8 cellular contexts compared by ENCODE assay signal in genomic region chr6:13614926-13615801, GRCh38. TPM values are rescaled to one million over a fixed set of nuclear protein-coding genes. Genes with fewer than 3 reads are reported as not detected.
DNase-seq lines count a peak whose midpoint lies in the region; ATAC-seq and TF ChIP-seq lines count a peak whose summit lies in the region.

Gene NOL7, plus strand, starts transcription at chr6:13615335. Its CDS starts 24 bp downstream, at chr6:13615359.

- ATAC-seq in HG02588 (IDR thresholded peaks at IDR 0.05; ENCODE audit: unreplicated experiment): peak; percentile 90
- peak; percentile 92 for ATAC-seq in SK-N-SH treated with all-trans-retinoic acid at 6 μM for 48 hours
- peak; percentile 93 to 94 for ATAC-seq in activated naive CD4-positive, alpha-beta T cell treated with anti-CD3 and anti-CD28 coated beads, Interleukin-2, amount 50 U/mL, for 72 hours
- peak; percentile 87 for ATAC-seq in thoracic aorta (ENCODE audit: insufficient number of reproducible peaks, low FRiP score, low read depth)

- H3K4me2 ChIP-seq in osteoblast (ENCODE audit: insufficient read depth, low read length): peak within 1 kb of the TSS; percentile 81

- H3K4me3 ChIP-seq in osteoblast (ENCODE audit: insufficient read depth, low read length) (peak within 1 kb of the TSS; percentile 99), thoracic aorta (peak within 1 kb of the TSS; percentile 88)

- peak; percentile 93 for TF ChIP-seq CTCF in osteoblast (IDR thresholded peaks at IDR 0.05; ENCODE audit: extremely low read depth, low read depth, low read length)
- peak; percentile 75 for TF ChIP-seq CTCF in thoracic aorta (IDR thresholded peaks at IDR 0.05)

- H4K20me1 ChIP-seq in osteoblast (ENCODE audit: insufficient read depth, low read length): peaks cover 14% of the 10 kb centered on the region

- peaks cover 30 to 38% of the 10 kb centered on the region in 2 donors for H3K36me3 Mint-ChIP-seq in activated naive CD4-positive, alpha-beta T cell treated with anti-CD3 and anti-CD28 coated beads, Interleukin-2, amount 50 U/mL, for 72 hours

- H3K27ac ChIP-seq in osteoblast (ENCODE audit: low read depth, low read length): peak within 1 kb of the TSS; percentile 98
- H3K27ac ChIP-seq in thoracic aorta: peak within 1 kb of the TSS; percentile 92 to 98

- H3K27me3 ChIP-seq in osteoblast (ENCODE audit: insufficient read depth, low read length) (no peaks in the 10 kb centered on the region), thoracic aorta (replicated peaks; ENCODE audit: insufficient read depth) (no peaks in the 10 kb centered on the region)

- H3K36me3 ChIP-seq in osteoblast (ENCODE audit: insufficient read depth, low read length) (peaks cover 34% of the 10 kb centered on the region), thoracic aorta (peaks cover 20% of the 10 kb centered on the region)

- DNase-seq in NCI-H1092 (lab: John Stamatoyannopoulos, UW): peak; percentile 87
- DNase-seq in activated naive CD4-positive, alpha-beta T cell treated with anti-CD3 and anti-CD28 coated beads, Interleukin-2, amount 50 U/mL, for 72 hours (ENCODE audit: low spot score in 2 of 2): peak; percentile 98 to 99
- DNase-seq in glomerular visceral epithelial cell (ENCODE audit: extremely low spot score): peak; percentile 98
- DNase-seq in osteoblast (ENCODE audit: insufficient read length, low spot score, missing footprints): peak; percentile 96
- peak; percentile 90 for DNase-seq in thoracic aorta (ENCODE audit: low spot score)

- H3K9me3 ChIP-seq in osteoblast (ENCODE audit: low read depth, low read length) (no peaks in the 10 kb centered on the region), thoracic aorta (no peaks in the 10 kb centered on the region)

- no peaks in the 10 kb centered on the region for H3K9me3 Mint-ChIP-seq in activated naive CD4-positive, alpha-beta T cell treated with anti-CD3 and anti-CD28 coated beads, Interleukin-2, amount 50 U/mL, for 72 hours

- H3K79me2 ChIP-seq in osteoblast (ENCODE audit: insufficient read depth, low read length): peaks cover 37% of the 10 kb centered on the region

- peaks cover 32% of the 10 kb centered on the region for H3K4me1 ChIP-seq in osteoblast (ENCODE audit: insufficient read depth, low read length)
- peaks cover 19 to 27% of the 10 kb centered on the region in 2 donors for H3K4me1 ChIP-seq in thoracic aorta (ENCODE audit: control insufficient read depth in 1 of 2, low read depth in 2 of 2)

- H2AFZ ChIP-seq in osteoblast (ENCODE audit: low read length): peak within 1 kb of the TSS; percentile 95

- H3K27ac Mint-ChIP-seq in activated naive CD4-positive, alpha-beta T cell treated with anti-CD3 and anti-CD28 coated beads, Interleukin-2, amount 50 U/mL, for 72 hours: peak within 1 kb of the TSS; percentile 100

- peak; percentile 97 for TF ChIP-seq POLR2A in GM10847 (IDR thresholded peaks at IDR 0.05; ENCODE audit: extremely low read depth, insufficient read length)

TF ChIP-seq in SK-N-SH treated with all-trans-retinoic acid at 6 μM for 48 hours, 23 proteins besides CTCF, POLR2A, EP300 and RAD21:
- no peak for TF ChIP-seq RARB (CRISPR knock-in tag; IDR thresholded peaks at IDR 0.05)
- peak; percentile 13; the same call in 1 of the 2 replicates for TF ChIP-seq CSRNP3 (CRISPR knock-in tag; IDR thresholded peaks at IDR 0.05)
- TF ChIP-seq TSHZ2 (CRISPR knock-in tag; IDR thresholded peaks at IDR 0.05): 0 out of 2 replicates have a peak, but pooled peaks have one; percentile 20
- TF ChIP-seq BACH2 (CRISPR knock-in tag; IDR thresholded peaks at IDR 0.05; ENCODE audit: borderline replicate concordance): no peak

RNA-seq across cellular contexts. Expression of gene NOL7, which starts in this region (rescaled TPM):
- 10 to 100 TPM; 62.8 to 75.0 TPM for total RNA-seq in activated naive CD4-positive, alpha-beta T cell treated with anti-CD3 and anti-CD28 coated beads, Interleukin-2, amount 50 U/mL, for 72 hours
- total RNA-seq in osteoblast: 43.0 and 44.9 TPM in 2 replicates
- 10 to 100 TPM; 75.3 to 96.0 TPM for total RNA-seq in thoracic aorta

Comparison
In these comparisons a context has a peak if more than half of its experiments do, and no peak if none do; other contexts are left out.
1. Peak in every context shown above with its lines: DNase-seq, ATAC-seq, H3K4me3 ChIP-seq and H3K27ac ChIP-seq.